ENCODE assay signal across 1 cellular context in genomic region chr2:171433763-171434670, GRCh38.
A peak's percentile ranks its signal among the peaks of the same experiment; 100 is the strongest.
TF ChIP-seq lines count a peak whose summit lies in the region.

DCAF17 (plus strand) TSS chr2:171434226; CDS start chr2:171434578, 352 bp downstream.
METTL8 (minus strand) TSS chr2:171433990; CDS start chr2:171392185, 41,805 bp downstream.

TF ChIP-seq in HCT116, 20 proteins besides CTCF, POLR2A, EP300 and RAD21 (continued from another document):
- TF ChIP-seq EGR1 (IDR thresholded peaks at IDR 0.05; ENCODE audit: low read depth) (peak; percentile 58; the same call in 1 of the 2 replicates), ELF1 (IDR thresholded peaks at IDR 0.05; ENCODE audit: borderline replicate concordance, low read depth) (peak; percentile 73), ZFX (IDR thresholded peaks at IDR 0.05) (peak; percentile 99)
